In the genomic region with DNA sequence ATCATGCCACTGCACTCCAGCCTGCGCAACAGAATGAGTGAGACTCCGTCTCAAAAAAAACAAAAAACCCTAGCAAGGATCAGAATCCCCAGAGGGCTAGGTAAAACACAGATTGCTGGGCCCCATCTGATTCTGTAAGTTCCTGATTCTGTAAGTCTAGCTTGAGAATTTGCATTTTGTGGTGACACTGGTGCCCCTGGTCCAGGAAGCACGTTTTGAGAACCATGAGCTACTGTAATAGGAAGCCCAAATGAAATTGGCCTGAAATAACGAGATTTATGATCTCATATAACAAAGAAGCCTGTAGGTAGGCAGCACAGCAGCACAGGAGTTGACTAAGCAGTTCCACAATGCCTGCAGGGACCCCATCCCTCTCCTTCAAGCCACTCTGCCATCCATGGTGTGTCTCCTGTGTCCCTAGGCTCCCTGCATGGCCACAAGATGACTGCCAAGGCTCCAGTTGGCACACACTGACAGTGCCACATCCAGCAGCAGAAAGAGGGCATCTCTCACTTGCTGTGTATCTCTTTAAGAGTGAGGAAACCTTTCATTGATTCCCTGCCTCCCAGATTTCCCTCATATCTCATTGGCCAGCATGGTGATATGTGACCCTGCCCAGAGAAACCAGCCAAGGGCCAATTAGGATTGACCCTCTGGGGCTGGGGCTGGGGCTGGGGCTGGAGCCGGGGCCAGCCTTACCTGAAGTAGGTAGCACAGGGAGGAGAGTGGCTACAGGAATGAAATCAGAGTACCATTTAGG, we compare ENCODE assay signal across 9 cellular contexts. TPM values are rescaled to one million over a fixed set of nuclear protein-coding genes. Genes with fewer than 3 reads are reported as not detected.
DNase-seq lines count a peak whose midpoint lies in the region; ATAC-seq and TF ChIP-seq lines count a peak whose summit lies in the region.
"Had no signal": no experiment of that assay in that cellular context is flagged by ENCODE, and none has a peak within 500 bp of the region (broad histone marks: within the 10 kb centered on the region; RNA-seq: fewer than 3 reads in every experiment).

No MANE protein-coding gene starts in this region.

- H3K79me2 ChIP-seq in OCI-LY1 (ENCODE audit: insufficient read depth, low read length) = 0 out of 2 replicates have a peak, but pooled peaks cover 7% of the 10 kb centered on the region
- H3K79me2 ChIP-seq in mammary epithelial cell (ENCODE audit: insufficient read depth, low read length) = peaks cover 66% of the 10 kb centered on the region
- H3K79me2 ChIP-seq in SK-N-SH (ENCODE audit: insufficient read depth) = peaks cover 98% of the 10 kb centered on the region

- H3F3A ChIP-seq in OCI-LY1 (ENCODE audit: insufficient read depth, low read length) (no peaks in the 10 kb centered on the region; the same call in 1 of the 2 replicates), SK-N-SH (replicated peaks; ENCODE audit: insufficient read depth) (peaks cover 13% of the 10 kb centered on the region)

- H3K27me3 ChIP-seq in OCI-LY1 (ENCODE audit: insufficient read depth, low read length) (no peaks in the 10 kb centered on the region), mammary epithelial cell (ENCODE audit: insufficient read depth, low read length) (no peaks in the 10 kb centered on the region), SK-N-SH (ENCODE audit: insufficient read depth) (no peaks in the 10 kb centered on the region)

- 75% methylated on average over 4 of the region's 5 CpGs for WGBS in mammary epithelial cell (ENCODE audit: low coverage, missing lambda C conversion rate)
- WGBS in SK-N-SH (ENCODE audit: low lambda C conversion rate) = 68% methylated on average over 5 of the region's 5 CpGs

- intact Hi-C loops in mammary epithelial cell (cut with micrococcal nuclease) = no loop called here

- CTCF ChIA-PET in mammary epithelial cell (lab: Charles Lee; ENCODE audit: low non-redundant PET) (no interaction called here), SK-N-SH (lab: Yijun Ruan, JAX) (interaction anchor here (0.5 to 2.7 kb wide), 3 partner anchors 26 to 261 kb away, joined by 3 to 10 read pairs (median 3); no protein-coding TSS in a partner anchor)

- H3K36me3 Mint-ChIP-seq in stimulated activated memory B cell treated with anti-CD40 and anti-IgM and Interleukin-4, amounts not matched to agents 10 μg/mL and 1 μg/mL and 100 μg/mL, for 72 hours = peaks cover 24% of the 10 kb centered on the region

- H3K4me1 ChIP-seq in OCI-LY1 (ENCODE audit: insufficient read depth, low read length, severe bottlenecking) (peaks cover 97% of the 10 kb centered on the region), mammary epithelial cell (ENCODE audit: insufficient read depth, low read length) (peaks cover 35% of the 10 kb centered on the region), SK-N-SH (ENCODE audit: control insufficient read depth in 1 of 2, insufficient read depth in 2 of 2, low read depth in 1 of 2, low read length in 1 of 2) (peaks cover 4 to 11% of the 10 kb centered on the region in 2 experiments; a peak in 2 of 4 replicates)

- no peaks in the 10 kb centered on the region for H3K9me3 Mint-ChIP-seq in stimulated activated memory B cell treated with anti-CD40 and anti-IgM and Interleukin-4, amounts not matched to agents 10 μg/mL and 1 μg/mL and 100 μg/mL, for 72 hours

- no peaks in the 10 kb centered on the region for H3K27me3 Mint-ChIP-seq in stimulated activated memory B cell treated with anti-CD40 and anti-IgM and Interleukin-4, amounts not matched to agents 10 μg/mL and 1 μg/mL and 100 μg/mL, for 72 hours

- in situ Hi-C loops in mammary epithelial cell (cut with MboI; ENCODE audit: low sequenced_read_pairs in 2 of 2) = no loop called here

- peak overlapping the region; percentile 94 for H3K27ac Mint-ChIP-seq in stimulated activated memory B cell treated with anti-CD40 and anti-IgM and Interleukin-4, amounts not matched to agents 10 μg/mL and 1 μg/mL and 100 μg/mL, for 72 hours

- H3K9ac ChIP-seq in OCI-LY1 (ENCODE audit: low read length) (peak overlapping the region; percentile 78), mammary epithelial cell (ENCODE audit: insufficient read depth, low read length) (no peak overlapping the region), SK-N-SH (no peak overlapping the region)

- no TSS peak for BruUV-seq in mammary epithelial cell (replicated peaks; lab: Mats Ljungman, UMichigan)

- no peak for TF ChIP-seq EP300 in SK-N-SH (IDR thresholded peaks at IDR 0.05; ENCODE audit: borderline replicate concordance in 1 of 2, low read depth in 1 of 2, low read length in 1 of 2)

- peaks cover 84% of the 10 kb centered on the region for H3K4me1 Mint-ChIP-seq in stimulated activated memory B cell treated with anti-CD40 and anti-IgM and Interleukin-4, amounts not matched to agents 10 μg/mL and 1 μg/mL and 100 μg/mL, for 72 hours

- peak; percentile 61 for ATAC-seq in HG02943 (IDR thresholded peaks at IDR 0.05; ENCODE audit: low read depth, unreplicated experiment)
- peak; percentile 95 for ATAC-seq in stimulated activated memory B cell treated with anti-CD40 and anti-IgM and Interleukin-4, amounts not matched to agents 10 μg/mL and 1 μg/mL and 100 μg/mL, for 72 hours

- TF ChIP-seq CTCF in OCI-LY1 (IDR thresholded peaks at IDR 0.05; ENCODE audit: low read length) (no peak; the same call in 1 of the 2 replicates), mammary epithelial cell (conservative IDR thresholded peaks at IDR 0.05 in 1 of 2, IDR thresholded peaks at IDR 0.05 in 1 of 2; ENCODE audit: extremely low read depth in 1 of 2, insufficient read depth in 1 of 2, low read depth in 1 of 2, low read length in 2 of 2) (no peak), SK-N-SH (IDR thresholded peaks at IDR 0.05) (no peak)

- H3K9me3 ChIP-seq in OCI-LY1 (ENCODE audit: low read length) (no peaks in the 10 kb centered on the region), mammary epithelial cell (replicated peaks; ENCODE audit: insufficient read depth, low read length) (no peaks in the 10 kb centered on the region), SK-N-SH (no peaks in the 10 kb centered on the region)

- H3K4me3 ChIP-seq in OCI-LY1 (ENCODE audit: low read depth, low read length, poor library complexity, severe bottlenecking) = peak overlapping the region; percentile 52
- no peak overlapping the region for H3K4me3 ChIP-seq in mammary epithelial cell (replicated peaks in 1 of 3; ENCODE audit: insufficient read depth in 1 of 3, low read depth in 2 of 3, low read length in 3 of 3)
- H3K4me3 ChIP-seq in SK-N-SH (ENCODE audit: low read depth in 2 of 2, low read length in 1 of 2) = no peak overlapping the region

- peak; percentile 45 for DNase-seq in NCI-H2171 treated with DMSO at 0.1 percent for 48 hours (lab: John Stamatoyannopoulos, UW)
- DNase-seq in NCI-H2171 (lab: John Stamatoyannopoulos, UW) = no peak
- DNase-seq in mammary epithelial cell = no peak
- no peak for DNase-seq in activated CD4-positive, alpha-beta T cell treated with anti-CD3 and anti-CD28 coated beads for 1 hour
- no peak for DNase-seq in SK-N-SH

- no peaks in the 10 kb centered on the region for H3K9me2 ChIP-seq in OCI-LY1 (ENCODE audit: low read depth, low read length)
- no peaks in the 10 kb centered on the region for H3K9me2 ChIP-seq in SK-N-SH

- TF ChIP-seq RAD21 in SK-N-SH (IDR thresholded peaks at IDR 0.05; ENCODE audit: low read length) = no peak

- dilution Hi-C loops in mammary epithelial cell (cut with HindIII; ENCODE audit: low sequenced_read_pairs) = no loop called here

- H2AFZ ChIP-seq in OCI-LY1 (ENCODE audit: low read length) (no peak overlapping the region), mammary epithelial cell (ENCODE audit: low read depth, low read length) (no peak overlapping the region), SK-N-SH (ENCODE audit: low read depth) (no peak overlapping the region)

- H3K4me3 Mint-ChIP-seq in stimulated activated memory B cell treated with anti-CD40 and anti-IgM and Interleukin-4, amounts not matched to agents 10 μg/mL and 1 μg/mL and 100 μg/mL, for 72 hours = peak overlapping the region; percentile 67

- POLR2A ChIA-PET in SK-N-SH (lab: Yijun Ruan, JAX) = no interaction called here

- peak overlapping the region; percentile 75 for H3K4me2 ChIP-seq in OCI-LY1 (ENCODE audit: low read length)
- no peak overlapping the region for H3K4me2 ChIP-seq in mammary epithelial cell (ENCODE audit: insufficient read depth, low read depth, low read length)
- H3K4me2 ChIP-seq in SK-N-SH = no peak overlapping the region

- H4K20me1 ChIP-seq in OCI-LY1 (ENCODE audit: insufficient read depth, low read length) (no peaks in the 10 kb centered on the region), mammary epithelial cell (ENCODE audit: insufficient read depth, low read length) (no peaks in the 10 kb centered on the region), SK-N-SH (ENCODE audit: insufficient read depth) (peaks cover 22% of the 10 kb centered on the region)

- H3K36me3 ChIP-seq in OCI-LY1 (ENCODE audit: insufficient read depth, low read length) (peaks cover 7% of the 10 kb centered on the region), mammary epithelial cell (ENCODE audit: insufficient read depth, low read length) (no peaks in the 10 kb centered on the region), SK-N-SH (replicated peaks in 1 of 2; ENCODE audit: control insufficient read depth in 1 of 2, insufficient read depth in 2 of 2, low read length in 1 of 2) (peaks cover 0 to 6% of the 10 kb centered on the region in 2 experiments)

- H3K27ac ChIP-seq in OCI-LY1 (ENCODE audit: low read depth, low read length, poor library complexity, severe bottlenecking) (peak overlapping the region; percentile 100), mammary epithelial cell (ENCODE audit: insufficient read depth, low read depth, low read length) (no peak overlapping the region), SK-N-SH (ENCODE audit: low read depth in 2 of 2, low read length in 1 of 2) (no peak overlapping the region)

TF ChIP-seq in SK-N-SH, 30 proteins besides CTCF, POLR2A, EP300 and RAD21 (continues in another document):
- TF ChIP-seq RCOR1 (IDR thresholded peaks at IDR 0.05; ENCODE audit: low read length) (no peak), SMC3 (IDR thresholded peaks at IDR 0.05; ENCODE audit: low read depth, low read length) (no peak), SIN3A (IDR thresholded peaks at IDR 0.05; ENCODE audit: borderline replicate concordance, low read depth, low read length) (no peak), FOSL2 (IDR thresholded peaks at IDR 0.05; ENCODE audit: borderline replicate concordance, low read depth) (no peak), MEF2A (IDR thresholded peaks at IDR 0.05; ENCODE audit: borderline replicate concordance, low read depth) (no peak), MXI1 (IDR thresholded peaks at IDR 0.05; ENCODE audit: low read depth, low read length) (no peak), FOXJ3 (CRISPR knock-in tag; IDR thresholded peaks at IDR 0.05) (no peak)

RNA-seq across cellular contexts. Expression of a gene that starts 21.7 kb away (rescaled TPM):
- 10 to 100 TPM; 29.3 to 38.5 TPM for total RNA-seq in mammary epithelial cell
- polyA plus RNA-seq in mammary epithelial cell (8.5 TPM), SK-N-SH (2012; rRNA removed) (6.7 and 11.6 TPM in 2 replicates)
- polyA minus RNA-seq in mammary epithelial cell = 52.1 TPM
- polyA plus RNA-seq in SK-N-SH (2012; cell fraction: cytosol; rRNA removed) = 6.9 and 10.4 TPM in 2 replicates
- 16.0 and 20.2 TPM in 2 replicates for polyA plus RNA-seq in SK-N-SH (2012; cell fraction: nucleus; rRNA removed)

RNA-seq across cellular contexts. Expression of a gene that starts 22.3 kb away (rescaled TPM):
- not detected for total RNA-seq in mammary epithelial cell
- polyA plus RNA-seq in mammary epithelial cell (not detected), SK-N-SH (2012; rRNA removed) (not detected in 2 replicates)
- not detected for polyA minus RNA-seq in mammary epithelial cell
- not detected in 2 replicates for polyA plus RNA-seq in SK-N-SH (2012; cell fraction: cytosol; rRNA removed)
- polyA plus RNA-seq in SK-N-SH (2012; cell fraction: nucleus; rRNA removed) = under 0.01 TPM in 1 of 2 replicates, not detected in the other
- total RNA-seq: lung microvascular endothelial cell had no signal
